ENCODE assay signal across 7 cellular contexts in genomic region chr6:136751478-136751956, GRCh38. TPM values are rescaled to one million over a fixed set of nuclear protein-coding genes. Genes with fewer than 3 reads are reported as not detected.
DNase-seq lines count a peak whose midpoint lies in the region; ATAC-seq and TF ChIP-seq lines count a peak whose summit lies in the region.

No MANE protein-coding gene starts in this region.

- POLR2A ChIA-PET in HEK293 (lab: Yijun Ruan, JAX), result no interaction called here
- POLR2A ChIA-PET in PC-9 (lab: Charles Lee; ENCODE audit: unreplicated experiment), result no interaction called here

- no peak overlapping the region for H3K56ac ChIP-seq in H9 (ENCODE audit: insufficient read length, low read depth, low read length)

- TF ChIP-seq CTCF in HEK293 (tag by site-specific recombination; IDR thresholded peaks at IDR 0.05) (no peak), H9 (conservative IDR thresholded peaks at IDR 0.05) (no peak), PC-9 (conservative IDR thresholded peaks at IDR 0.05) (no peak)

- H2BK120ac ChIP-seq in H9 (ENCODE audit: low read depth, low read length, poor library complexity, severe bottlenecking), result no peak overlapping the region

- H4K91ac ChIP-seq in H9 (ENCODE audit: insufficient read length, low read depth, low read length), result no peak overlapping the region

- H3K9me3 Mint-ChIP-seq in H9, result no peaks in the 10 kb centered on the region

- no peaks in the 10 kb centered on the region for H3K36me3 Mint-ChIP-seq in H9 (ENCODE audit: insufficient read depth in 1 of 3, low read depth in 3 of 3)

- no peak overlapping the region for H3K18ac ChIP-seq in H9 (ENCODE audit: insufficient read length, low read depth, low read length)

- peaks cover 2% of the 10 kb centered on the region for H3K23me2 ChIP-seq in H9 (ENCODE audit: insufficient read length, low read depth, low read length, poor library complexity, severe bottlenecking)

- no peak overlapping the region for H2BK15ac ChIP-seq in H9 (ENCODE audit: low read depth, low read length)

- H3T11ph ChIP-seq in H9 (ENCODE audit: low read length), result no peak overlapping the region

- BruUV-seq in PC-9 (replicated peaks; lab: Mats Ljungman, UMichigan), result no TSS peak

- CTCF ChIA-PET in HEK293 (lab: Yijun Ruan, JAX), result no interaction called here
- CTCF ChIA-PET in PC-9 (lab: Charles Lee), result no interaction called here

- H3K27me3 ChIP-seq in H9 (ENCODE audit: insufficient read depth, low read length) (no peaks in the 10 kb centered on the region), PC-9 (ENCODE audit: insufficient read depth, low read depth) (no peaks in the 10 kb centered on the region)

- WGBS in H9 (ENCODE audit: extremely low coverage, insufficient read length, low lambda C conversion rate), result no CpG with 5 or more reads among the region's 5 CpGs

- H3K79me2 ChIP-seq in H9 (ENCODE audit: insufficient read depth, low read length), result no peaks in the 10 kb centered on the region
- H3K79me2 ChIP-seq in PC-9 (ENCODE audit: low read depth), result peaks cover 48% of the 10 kb centered on the region

- H3K4me3 Mint-ChIP-seq in H9, result no peak overlapping the region

- H3K27me3 Mint-ChIP-seq in H9 (ENCODE audit: low read depth), result no peaks in the 10 kb centered on the region

- no peak overlapping the region for H3K23ac ChIP-seq in H9 (ENCODE audit: insufficient read length, low read depth, low read length)

- H3K4me1 ChIP-seq in HEK293 (ENCODE audit: control insufficient read depth, insufficient read depth, low read length) (no peaks in the 10 kb centered on the region), H9 (ENCODE audit: insufficient read depth, low read length) (no peaks in the 10 kb centered on the region), PC-9 (replicated peaks; ENCODE audit: insufficient read depth) (no peaks in the 10 kb centered on the region)

- no peak overlapping the region for H3K4ac ChIP-seq in H9 (ENCODE audit: low read depth, low read length)

- H3K14ac ChIP-seq in H9 (ENCODE audit: insufficient read depth, low read length), result no peak overlapping the region

- no peaks in the 10 kb centered on the region for H3K79me1 ChIP-seq in H9 (ENCODE audit: insufficient read depth, low read depth, low read length, poor library complexity, severe bottlenecking)

- no peak overlapping the region for H2AK5ac ChIP-seq in H9 (ENCODE audit: insufficient read length, low read length)

- H3K9ac ChIP-seq in H9 (ENCODE audit: extremely low read depth, insufficient read length, low read length), result no peak overlapping the region

- H3K36me3 ChIP-seq in HEK293 (ENCODE audit: control insufficient read depth in 2 of 2, insufficient read depth in 1 of 2, low read length in 2 of 2) (no peaks in the 10 kb centered on the region), PC-9 (ENCODE audit: low read depth) (no peaks in the 10 kb centered on the region)

- H3K4me2 ChIP-seq in H9 (ENCODE audit: insufficient read depth, insufficient read length, low read length) (no peak overlapping the region), PC-9 (no peak overlapping the region)

- peak; percentile 94 for DNase-seq in MV-4-11 (lab: John Stamatoyannopoulos, UW)
- DNase-seq in fibroblast of gingiva (ENCODE audit: low read depth), result peak; percentile 59
- no peak for DNase-seq in H9
- DNase-seq in PC-9, result no peak
- no peak for DNase-seq in DMS153 treated with DMSO at 0.1 percent for 48 hours (lab: John Stamatoyannopoulos, UW; ENCODE audit: unreplicated experiment)

- no peaks in the 10 kb centered on the region for H3F3A ChIP-seq in PC-9 (ENCODE audit: insufficient read depth, low read depth)

- H2BK12ac ChIP-seq in H9 (ENCODE audit: insufficient read length, low read depth, low read length), result no peak overlapping the region

- H3K27ac ChIP-seq in HEK293 (ENCODE audit: extremely low read depth, low read depth, low read length) (no peak overlapping the region), H9 (ENCODE audit: insufficient read length, low read depth, low read length) (no peak overlapping the region), PC-9 (no peak overlapping the region)

- H2BK20ac ChIP-seq in H9 (ENCODE audit: low read depth, low read length, poor library complexity, severe bottlenecking), result no peak overlapping the region

- no peak overlapping the region for H4K8ac ChIP-seq in H9 (replicated peaks; ENCODE audit: insufficient read length, low read depth, low read length)

- H2AFZ ChIP-seq in H9 (ENCODE audit: low read length), result no peak overlapping the region
- H2AFZ ChIP-seq in PC-9, result no peak overlapping the region

- H3K27ac Mint-ChIP-seq in H9, result no peak overlapping the region

- peaks cover 8 to 15% of the 10 kb centered on the region in 2 experiments for H3K4me1 Mint-ChIP-seq in H9

- H4K20me1 ChIP-seq in H9 (ENCODE audit: control insufficient read depth, insufficient read depth, insufficient read length), result no peaks in the 10 kb centered on the region
- H4K20me1 ChIP-seq in PC-9 (ENCODE audit: insufficient read depth), result no peaks in the 10 kb centered on the region

- intact Hi-C loops in PC-9 (cut with micrococcal nuclease; ENCODE audit: unreplicated experiment), result no loop called here

- ATAC-seq in GM18858 (IDR thresholded peaks at IDR 0.05; ENCODE audit: unreplicated experiment), result peak; percentile 90

- no peaks in the 10 kb centered on the region for H3K9me3 ChIP-seq in HEK293 (ENCODE audit: control insufficient read depth, insufficient read depth, low read depth, low read length)
- no peaks in the 10 kb centered on the region for H3K9me3 ChIP-seq in H9 (ENCODE audit: control insufficient read depth, low read depth, low read length)
- no peaks in the 10 kb centered on the region for H3K9me3 ChIP-seq in PC-9 (ENCODE audit: insufficient read depth, low read depth)

- no peak overlapping the region for H2BK5ac ChIP-seq in H9 (ENCODE audit: insufficient read length, low read length)

- H3K9me2 ChIP-seq in PC-9 (ENCODE audit: insufficient read depth), result no peaks in the 10 kb centered on the region

- no peak overlapping the region for H4K5ac ChIP-seq in H9 (ENCODE audit: insufficient read length, low read depth, low read length)

- H3K4me3 ChIP-seq in HEK293 (ENCODE audit: low read depth, low read length) (no peak overlapping the region), PC-9 (no peak overlapping the region)

TF ChIP-seq in HEK293, 187 proteins besides CTCF, POLR2A, EP300 and RAD21 (continues in another document):
- no peak for TF ChIP-seq ZNF398 (tag by site-specific recombination; IDR thresholded peaks at IDR 0.05)
- TF ChIP-seq BCL6B (tag by site-specific recombination; IDR thresholded peaks at IDR 0.05), result no peak
- TF ChIP-seq ZNF549 (tag by site-specific recombination; IDR thresholded peaks at IDR 0.05), result peak; percentile 68; the same call in 1 of the 2 replicates
- TF ChIP-seq ZSCAN23 (tag by site-specific recombination; IDR thresholded peaks at IDR 0.05), result no peak
- TF ChIP-seq PRDM6 (tag by site-specific recombination; IDR thresholded peaks at IDR 0.05), result peak; percentile 59
- TF ChIP-seq ZNF202 (tag by site-specific recombination; IDR thresholded peaks at IDR 0.05; ENCODE audit: borderline replicate concordance), result no peak
- no peak for TF ChIP-seq PRDM1 (tag by site-specific recombination; IDR thresholded peaks at IDR 0.05)
- TF ChIP-seq ZNF37A (tag by site-specific recombination; IDR thresholded peaks at IDR 0.05), result no peak

RNA-seq across cellular contexts. Expression of gene MAP3K5, which starts 40.8 kb away (rescaled TPM):
- total RNA-seq in H9 (2021), result 1.6 and 1.7 TPM in 2 replicates
- total RNA-seq in PC-9 (2021), result 10.4 and 10.9 TPM in 2 replicates

Comparison
In these comparisons a context has a peak if more than half of its experiments do, and no peak if none do; other contexts are left out.
1. DNase-seq: peak in MV-4-11 (single experiment) and fibroblast of gingiva (single experiment); none in H9 (single experiment), PC-9 (0 of 2) and DMS153 treated with DMSO at 0.1 percent for 48 hours (single experiment).